Comparison of ENCODE assay signal across 2 cellular contexts in the genomic region with DNA sequence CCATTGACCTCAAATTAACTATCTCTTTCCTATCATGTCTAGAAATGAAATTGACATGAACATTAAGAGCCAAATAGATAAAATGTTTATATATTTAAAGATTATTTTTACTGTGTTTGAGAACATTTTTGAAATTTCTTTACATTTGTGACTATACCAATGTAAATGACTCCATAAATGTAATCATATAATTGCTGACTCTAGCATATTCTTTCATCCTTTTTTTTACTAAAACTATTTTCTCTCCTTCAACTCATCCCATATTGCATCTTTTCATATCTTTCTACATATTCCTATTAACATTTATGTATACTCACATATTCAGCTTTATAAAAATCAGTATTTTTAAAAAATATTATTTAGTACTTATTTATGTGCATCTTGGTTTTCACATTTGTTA.
TF ChIP-seq lines count a peak whose summit lies in the region.

No MANE protein-coding gene starts in this region.

TF ChIP-seq in IMR-90, 13 proteins besides CTCF, POLR2A, EP300 and RAD21:
- TF ChIP-seq MAFK (IDR thresholded peaks at IDR 0.05; ENCODE audit: low read depth, low read length) (peak; percentile 85), RCOR1 (IDR thresholded peaks at IDR 0.05; ENCODE audit: insufficient replicate concordance, low read length) (no peak)
TF ChIP-seq in IMR-90: peak in this region for 1.

TF ChIP-seq in K562, 482 proteins besides CTCF, POLR2A, EP300 and RAD21:
- TF ChIP-seq ZNF77 (CRISPR knock-in tag; IDR thresholded peaks at IDR 0.05) (no peak), SP2 (IDR thresholded peaks at IDR 0.05; ENCODE audit: extremely low read depth, low read depth, low read length, poor library complexity, severe bottlenecking) (no peak), C11orf30 (IDR thresholded peaks at IDR 0.05; ENCODE audit: low read depth) (peak; percentile 81), ZNF316 (IDR thresholded peaks at IDR 0.05) (peak; percentile 94), MAFG (tag; conservative IDR thresholded peaks at IDR 0.05) (peak; percentile 70), MAFF (IDR thresholded peaks at IDR 0.05; ENCODE audit: low read length) (peak; percentile 74; the same call in 1 of the 2 replicates), MAFK (IDR thresholded peaks at IDR 0.05; ENCODE audit: low read length) (peak; percentile 72; the same call in 1 of the 2 replicates)
- TF ChIP-seq, protein P1, sequence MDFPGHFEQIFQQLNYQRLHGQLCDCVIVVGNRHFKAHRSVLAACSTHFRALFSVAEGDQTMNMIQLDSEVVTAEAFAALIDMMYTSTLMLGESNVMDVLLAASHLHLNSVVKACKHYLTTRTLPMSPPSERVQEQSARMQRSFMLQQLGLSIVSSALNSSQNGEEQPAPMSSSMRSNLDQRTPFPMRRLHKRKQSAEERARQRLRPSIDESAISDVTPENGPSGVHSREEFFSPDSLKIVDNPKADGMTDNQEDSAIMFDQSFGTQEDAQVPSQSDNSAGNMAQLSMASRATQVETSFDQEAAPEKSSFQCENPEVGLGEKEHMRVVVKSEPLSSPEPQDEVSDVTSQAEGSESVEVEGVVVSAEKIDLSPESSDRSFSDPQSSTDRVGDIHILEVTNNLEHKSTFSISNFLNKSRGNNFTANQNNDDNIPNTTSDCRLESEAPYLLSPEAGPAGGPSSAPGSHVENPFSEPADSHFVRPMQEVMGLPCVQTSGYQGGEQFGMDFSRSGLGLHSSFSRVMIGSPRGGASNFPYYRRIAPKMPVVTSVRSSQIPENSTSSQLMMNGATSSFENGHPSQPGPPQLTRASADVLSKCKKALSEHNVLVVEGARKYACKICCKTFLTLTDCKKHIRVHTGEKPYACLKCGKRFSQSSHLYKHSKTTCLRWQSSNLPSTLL (IDR thresholded peaks at IDR 0.05) = no peak
